10 cellular contexts compared by ENCODE assay signal in genomic region chr9:2291980-2292704, GRCh38.
DNase-seq lines count a peak whose midpoint lies in the region; ATAC-seq, FAIRE-seq and TF ChIP-seq lines count a peak whose summit lies in the region.
"Had no signal": no experiment of that assay in that cellular context is flagged by ENCODE, and none has a peak within 500 bp of the region (broad histone marks: within the 10 kb centered on the region; RNA-seq: fewer than 3 reads in every experiment).

No MANE protein-coding gene starts in this region.

- no peaks in the 10 kb centered on the region for H3K36me3 Mint-ChIP-seq in endothelial cell (ENCODE audit: low read depth, unreplicated experiment)

- CTCF ChIA-PET in H1 (lab: Charles Lee; ENCODE audit: partially characterized antibody): interaction anchor here (1.4 kb wide), 1 partner anchor 9 kb away, joined by 3 read pairs; no protein-coding TSS in a partner anchor

- peaks cover 4% of the 10 kb centered on the region for H3K9me3 Mint-ChIP-seq in endothelial cell (ENCODE audit: unreplicated experiment)
- H3K9me3 Mint-ChIP-seq: neural crest cell had no signal

- H3K56ac ChIP-seq in H1 (replicated peaks; ENCODE audit: insufficient read length, low read depth, low read length): no peak overlapping the region

- H3K23ac ChIP-seq in H1 (ENCODE audit: insufficient read length): no peak overlapping the region

- POLR2A ChIA-PET in H1 (lab: Charles Lee; ENCODE audit: partially characterized antibody): interaction anchor here (0.9 to 2.2 kb wide), 3 partner anchors 11 to 331 kb away, joined by 3 to 9 read pairs (median 3); no protein-coding TSS in a partner anchor

- H3K4me3 ChIP-seq in H1 (ENCODE audit: extremely low read depth in 1 of 4, insufficient read depth in 2 of 4, low read depth in 3 of 4, low read length in 4 of 4) (no peak overlapping the region), psoas muscle (no peak overlapping the region)

- WGBS in H1 (ENCODE audit: extremely low coverage in 1 of 2, insufficient coverage in 1 of 2, insufficient read length in 1 of 2, insufficient replicate concordance in 2 of 2, low coverage in 1 of 2, low lambda C conversion rate in 2 of 2, missing lambda C conversion rate in 1 of 2), 2 experiments: 94% methylated on average over 8 of the region's 8 CpGs; no CpG with 5 or more reads in 1 of the 2 experiments
- 26 to 38% (median 30%) methylated on average over 8 of the region's 8 CpGs for WGBS in psoas muscle, 3 donors

- no peak overlapping the region for H3K9ac ChIP-seq in H1 (replicated peaks in 1 of 4; ENCODE audit: extremely low read depth in 1 of 4, low read depth in 3 of 4, low read length in 3 of 4)

- H3K79me2 ChIP-seq in H1 (ENCODE audit: control insufficient read depth in 1 of 2, insufficient read depth in 2 of 2, low read length in 2 of 2): no peaks in the 10 kb centered on the region

- peaks cover 2% of the 10 kb centered on the region for H3K4me1 Mint-ChIP-seq in endothelial cell (ENCODE audit: unreplicated experiment)
- H3K4me1 Mint-ChIP-seq: neural crest cell had no signal

- H2AFZ ChIP-seq in H1 (ENCODE audit: low read length): 0 out of 2 replicates have a peak overlapping the region, but pooled peaks have one; percentile 68

- H3K18ac ChIP-seq in H1 (ENCODE audit: extremely low read depth, low read length): no peak overlapping the region; the same call in 1 of the 2 replicates

- H3K4me3 Mint-ChIP-seq in endothelial cell (ENCODE audit: unreplicated experiment): no peak overlapping the region
- H3K4me3 Mint-ChIP-seq: neural crest cell had no signal

- no peak for TF ChIP-seq CTCF in H1 (IDR thresholded peaks at IDR 0.05; ENCODE audit: control extremely low read depth in 1 of 3, insufficient read depth in 1 of 3, low read depth in 1 of 3, low read length in 3 of 3)
- no peak for TF ChIP-seq CTCF in psoas muscle (IDR thresholded peaks at IDR 0.05)
- no peak for TF ChIP-seq CTCF in endothelial cell (IDR thresholded peaks at IDR 0.05; ENCODE audit: unreplicated experiment)

- H2BK20ac ChIP-seq in H1 (ENCODE audit: low read length): peak overlapping the region; percentile 83

- H3K23me2 ChIP-seq in H1 (ENCODE audit: low read depth, low read length): no peaks in the 10 kb centered on the region

- FAIRE-seq in H1 (lab: Jason Lieb, UNC): no peak

- H4K5ac ChIP-seq in H1 (ENCODE audit: insufficient read length, low read depth, low read length): no peak overlapping the region

- no peak overlapping the region for H2BK120ac ChIP-seq in H1 (replicated peaks; ENCODE audit: low read depth, low read length)

- H4K20me1 ChIP-seq in H1 (replicated peaks in 1 of 2; ENCODE audit: control insufficient read depth in 1 of 2, insufficient read depth in 2 of 2, low read length in 2 of 2): no peaks in the 10 kb centered on the region

- H4K8ac ChIP-seq in H1 (ENCODE audit: extremely low read depth, insufficient read depth, low read length): no peak overlapping the region

- H2BK15ac ChIP-seq in H1 (ENCODE audit: low read length): no peak overlapping the region

- H3K4me2 ChIP-seq in H1 (ENCODE audit: insufficient read depth in 1 of 2, low read depth in 2 of 2, low read length in 2 of 2): no peak overlapping the region

- peak overlapping the region; percentile 56 for H4K91ac ChIP-seq in H1 (replicated peaks; ENCODE audit: insufficient read length, low read length)

- ATAC-seq in psoas muscle (peak; percentile 92 to 95 (median 94)), HG02642 (IDR thresholded peaks at IDR 0.05; ENCODE audit: poor library complexity, unreplicated experiment) (no peak)

- no peaks in the 10 kb centered on the region; a peak in 2 of 8 replicates for H3K36me3 ChIP-seq in H1 (ENCODE audit: control insufficient read depth in 2 of 4, insufficient read depth in 4 of 4, low read length in 3 of 4)
- no peaks in the 10 kb centered on the region for H3K36me3 ChIP-seq in psoas muscle (ENCODE audit: insufficient read depth in 1 of 2, low read depth in 1 of 2)

- peak; percentile 52 for DNase-seq in HPDE6-E6E7 (ENCODE audit: extremely low spot score)
- peak; percentile 98 for DNase-seq in NCI-H345 (lab: John Stamatoyannopoulos, UW)
- DNase-seq in H1 (ENCODE audit: low read depth in 1 of 2, low spot score in 2 of 2): no peak
- peak; percentile 52 to 73 for DNase-seq in psoas muscle
- no peak for DNase-seq in LoVo (ENCODE audit: low spot score)
- no peak for DNase-seq in ecto neural progenitor cell (ENCODE audit: low spot score)
- no peak for DNase-seq in endothelial cell (ENCODE audit: low spot score)
- DNase-seq: activated CD8-positive, alpha-beta memory T cell treated with anti-CD3 and anti-CD28 coated beads for 24 hours had no signal

- no peak for TF ChIP-seq POLR2A in H1 (IDR thresholded peaks at IDR 0.05; ENCODE audit: control extremely low read depth in 1 of 2, low read depth in 2 of 2, low read length in 2 of 2)

- H3K9me3 ChIP-seq in H1 (ENCODE audit: insufficient read depth in 2 of 2, low read depth in 1 of 2, low read length in 1 of 2): 0 out of 4 replicates have a peak, but pooled peaks cover 0 to 2% of the 10 kb centered on the region in 2 experiments
- H3K9me3 ChIP-seq in psoas muscle: no peaks in the 10 kb centered on the region

- H3K27ac ChIP-seq in H1 (ENCODE audit: low read depth, low read length) (no peak overlapping the region), psoas muscle (peak overlapping the region; percentile 83)

- TF ChIP-seq EP300 in H1 (IDR thresholded peaks at IDR 0.05; ENCODE audit: borderline replicate concordance in 1 of 2, low read depth in 2 of 2, low read length in 2 of 2): no peak

- intact Hi-C loops in psoas muscle (cut with DNase I): no loop called here

- TF ChIP-seq RAD21 in H1 (IDR thresholded peaks at IDR 0.05 in 1 of 2, conservative IDR thresholded peaks at IDR 0.05 in 1 of 2; ENCODE audit: low read depth in 2 of 2, low read length in 2 of 2): no peak

- H3K79me1 ChIP-seq in H1 (ENCODE audit: low read depth, low read length): no peaks in the 10 kb centered on the region

- no peaks in the 10 kb centered on the region for H3K27me3 ChIP-seq in H1 (replicated peaks in 1 of 4; ENCODE audit: control insufficient read depth in 3 of 4, extremely low read depth in 1 of 4, insufficient read depth in 3 of 4, low read length in 3 of 4)
- no peaks in the 10 kb centered on the region for H3K27me3 ChIP-seq in psoas muscle (ENCODE audit: insufficient read depth in 3 of 3, low read length in 2 of 3)

- H3K27ac Mint-ChIP-seq in endothelial cell (ENCODE audit: unreplicated experiment): no peak overlapping the region

- H2AK5ac ChIP-seq in H1 (ENCODE audit: low read depth, low read length): no peak overlapping the region

- peak overlapping the region; percentile 61 for H3K4ac ChIP-seq in H1 (replicated peaks; ENCODE audit: insufficient read length, low read depth, low read length)

- peak overlapping the region; percentile 93; the same call in 1 of the 2 replicates for H2BK12ac ChIP-seq in H1 (ENCODE audit: low read depth, low read length)

- H3K27me3 Mint-ChIP-seq in endothelial cell (ENCODE audit: unreplicated experiment): no peaks in the 10 kb centered on the region

- no peak overlapping the region; the same call in 1 of the 2 replicates for H2BK5ac ChIP-seq in H1 (ENCODE audit: low read depth, low read length)

- H3K4me1 ChIP-seq in H1 (replicated peaks in 1 of 4; ENCODE audit: control insufficient read depth in 3 of 4, insufficient read depth in 4 of 4, low read length in 3 of 4) (peaks cover 0 to 7% (median under 1%) of the 10 kb centered on the region in 4 experiments; a peak in 1 of 7 replicates), psoas muscle (peaks cover 10% of the 10 kb centered on the region)

- no peak overlapping the region for H3K14ac ChIP-seq in H1 (ENCODE audit: insufficient read length)

TF ChIP-seq in H1, 55 proteins besides CTCF, POLR2A, EP300 and RAD21:
- TF ChIP-seq SAP30 (IDR thresholded peaks at IDR 0.05; ENCODE audit: insufficient read depth, insufficient replicate concordance, low read length) (no peak), RNF2 (IDR thresholded peaks at IDR 0.05; ENCODE audit: borderline replicate concordance, low read depth, low read length, missing control alignments, poor library complexity, severe bottlenecking) (no peak), KDM4A (IDR thresholded peaks at IDR 0.05; ENCODE audit: low read depth, low read length, severe bottlenecking) (no peak), GTF2F1 (IDR thresholded peaks at IDR 0.05; ENCODE audit: borderline replicate concordance, low read depth, low read length) (no peak), NRF1 (IDR thresholded peaks at IDR 0.05; ENCODE audit: low read depth, low read length) (no peak), RFX5 (IDR thresholded peaks at IDR 0.05; ENCODE audit: borderline replicate concordance, low read depth, low read length) (no peak), POLR2AphosphoS5 (IDR thresholded peaks at IDR 0.05; ENCODE audit: low read depth, low read length) (no peak), CHD1 (IDR thresholded peaks at IDR 0.05; ENCODE audit: low read depth, low read length) (no peak), KDM1A (IDR thresholded peaks at IDR 0.05; ENCODE audit: borderline replicate concordance, low read length) (no peak), CBX5 (IDR thresholded peaks at IDR 0.05; ENCODE audit: low read depth, low read length) (no peak), BACH1 (IDR thresholded peaks at IDR 0.05; ENCODE audit: low read length) (no peak), SP1 (IDR thresholded peaks at IDR 0.05; ENCODE audit: low read depth, low read length) (no peak), RXRA (IDR thresholded peaks at IDR 0.05; ENCODE audit: insufficient read depth, low read depth, low read length) (no peak), PHF8 (conservative IDR thresholded peaks at IDR 0.05; ENCODE audit: low read depth, low read length) (no peak)
TF ChIP-seq in H1: peak in this region for 0.

Comparison
In these comparisons a context has a peak if more than half of its experiments do, and no peak if none do; other contexts are left out.
1. DNase-seq: peak in HPDE6-E6E7 (single experiment), NCI-H345 (single experiment) and psoas muscle (2 of 2); none in H1 (0 of 2), LoVo (single experiment), ecto neural progenitor cell (single experiment) and endothelial cell (single experiment).